7 cellular contexts compared by ENCODE assay signal in genomic region chr5:70510811-70511210, GRCh38.
DNase-seq lines count a peak whose midpoint lies in the region; ATAC-seq and TF ChIP-seq lines count a peak whose summit lies in the region.
"Not testable (repeated sequence)": the region's sequence is repeated elsewhere in the genome, so short reads cannot be mapped to it uniquely, and the experiment has no call there.

No MANE protein-coding gene starts in this region.

- not testable (repeated sequence) for H3K36me3 Mint-ChIP-seq in glutamatergic neuron (ENCODE audit: unreplicated experiment)

- not testable (repeated sequence) for H3K27ac ChIP-seq in right lobe of liver

- H3K9me3 ChIP-seq in right lobe of liver, result not testable (repeated sequence)

- peak; percentile 0 for DNase-seq in NB4 (ENCODE audit: low read depth)
- peak; percentile 49 for DNase-seq in activated effector memory CD4-positive, alpha-beta T cell treated with anti-CD3 and anti-CD28 coated beads, Interleukin-2, amount 50 U/mL, for 16 hours
- peak; percentile 5 for DNase-seq in glutamatergic neuron
- peak; percentile 27 for DNase-seq in left ventricle myocardium superior
- DNase-seq in right lobe of liver, result peak in 2 of 3 donors; percentile 2 to 43
- DNase-seq in posterior cingulate gyrus, result peak in 7 of 10 donors; percentile 4 to 84 (median 10)
- DNase-seq in superior temporal gyrus (ENCODE audit: extremely low spot score), result peak; percentile 2

- not testable (repeated sequence) for H3K27ac Mint-ChIP-seq in glutamatergic neuron (ENCODE audit: unreplicated experiment)

- H3K36me3 ChIP-seq in right lobe of liver, result not testable (repeated sequence)

- not testable (repeated sequence) for H3K27me3 ChIP-seq in right lobe of liver

- no CpG with 5 or more reads among the region's 16 CpGs for WGBS in right lobe of liver (ENCODE audit: insufficient coverage, low coverage, low lambda C conversion rate, missing lambda C conversion rate)

- ATAC-seq in left ventricle myocardium superior, right lobe of liver: not testable (repeated sequence)

- TF ChIP-seq CTCF in NB4 (IDR thresholded peaks at IDR 0.05; ENCODE audit: low read depth, low read length); glutamatergic neuron (IDR thresholded peaks at IDR 0.05; ENCODE audit: partially characterized antibody, unreplicated experiment); right lobe of liver (IDR thresholded peaks at IDR 0.05): not testable (repeated sequence)

- H3K4me1 Mint-ChIP-seq in glutamatergic neuron (ENCODE audit: low read depth, unreplicated experiment), result not testable (repeated sequence)

- TF ChIP-seq POLR2A in NB4 (IDR thresholded peaks at IDR 0.05; ENCODE audit: extremely low read depth, insufficient read length); right lobe of liver (IDR thresholded peaks at IDR 0.05): not testable (repeated sequence)

- H3K4me3 Mint-ChIP-seq in glutamatergic neuron (ENCODE audit: unreplicated experiment), result not testable (repeated sequence)

- H3K4me3 ChIP-seq in NB4 (ENCODE audit: low read depth, low read length); right lobe of liver: not testable (repeated sequence)

- intact Hi-C loops in left ventricle myocardium superior (cut with micrococcal nuclease); right lobe of liver (cut with DNase I); posterior cingulate gyrus (cut with DNase I): not testable (repeated sequence)

- H3K9me3 Mint-ChIP-seq in glutamatergic neuron (ENCODE audit: unreplicated experiment), result not testable (repeated sequence)

- not testable (repeated sequence) for H3K27me3 Mint-ChIP-seq in glutamatergic neuron (ENCODE audit: unreplicated experiment)

- not testable (repeated sequence) for H3K4me1 ChIP-seq in right lobe of liver
